ENCODE assay signal across 21 cellular contexts in the genomic region with DNA sequence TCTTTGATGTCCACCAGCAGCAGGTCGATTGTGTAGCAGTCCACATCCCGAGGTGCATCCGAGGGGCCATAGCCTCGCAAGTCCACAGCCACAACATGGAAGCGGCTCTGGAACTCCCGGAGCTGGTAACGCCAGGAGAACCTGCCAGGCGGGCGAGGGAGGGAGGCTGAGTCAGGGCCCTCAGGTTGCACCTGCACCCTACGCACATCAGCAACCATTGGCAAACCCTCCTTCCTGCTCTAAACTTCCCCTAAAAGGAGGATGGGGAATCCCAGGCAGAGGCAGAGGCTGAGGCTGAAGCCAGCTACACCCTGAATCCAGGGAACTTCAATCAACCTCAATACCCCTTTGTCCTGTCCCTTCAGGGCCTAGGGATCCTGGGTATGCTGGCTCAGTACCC. TPM values are rescaled to one million over a fixed set of nuclear protein-coding genes. Genes with fewer than 3 reads are reported as not detected.
A peak's percentile ranks its signal among the peaks of the same experiment; 100 is the strongest.
DNase-seq lines count a peak whose midpoint lies in the region; ATAC-seq lines count a peak whose summit lies in the region.
"Had no signal": no experiment of that assay in that cellular context is flagged by ENCODE, and none has a peak within 500 bp of the region (broad histone marks: within the 10 kb centered on the region; RNA-seq: fewer than 3 reads in every experiment).

No MANE protein-coding gene starts in this region.

- H3K27ac Mint-ChIP-seq in stimulated activated naive CD8-positive, alpha-beta T cell treated with anti-CD3 and anti-CD28 coated beads, Interleukin-15, Interleukin-2, amounts not matched to agents 100 ng/mL and 50 ng/mL, for 24 hours = no peak overlapping the region
- H3K27ac Mint-ChIP-seq in naive B cell = peak overlapping the region in 1 of 6 donors; percentile 72
- H3K27ac Mint-ChIP-seq in activated naive CD8-positive, alpha-beta T cell treated with anti-CD3 and anti-CD28 coated beads, Interleukin-2, amount 50 U/mL, for 24 hours = no peak overlapping the region
- H3K27ac Mint-ChIP-seq: HFFc6 had no signal

- no peaks in the 10 kb centered on the region for H3K27me3 ChIP-seq in esophagus (ENCODE audit: control insufficient read depth in 1 of 2, insufficient read depth in 2 of 2, low read length in 2 of 2)
- H3K27me3 ChIP-seq: upper lobe of right lung had no signal

- H3K27ac ChIP-seq in esophagus (ENCODE audit: low read depth in 2 of 2, low read length in 1 of 2) = peak overlapping the region; percentile 86 to 92
- H3K27ac ChIP-seq: C4-2B, coronary artery, ovary, SK-N-MC, upper lobe of right lung had no signal

- no peaks in the 10 kb centered on the region for H3K9me3 ChIP-seq in esophagus (ENCODE audit: control insufficient read depth in 2 of 2, insufficient read depth in 1 of 2, low read depth in 1 of 2, low read length in 1 of 2)
- H3K9me3 ChIP-seq: ovary, upper lobe of right lung had no signal

- peaks cover 10% of the 10 kb centered on the region for H3K4me1 Mint-ChIP-seq in stimulated activated naive CD8-positive, alpha-beta T cell treated with anti-CD3 and anti-CD28 coated beads, Interleukin-15, Interleukin-2, amounts not matched to agents 100 ng/mL and 50 ng/mL, for 24 hours (ENCODE audit: low read depth)
- H3K4me1 Mint-ChIP-seq in naive B cell = peaks cover 21 to 30% (median 25%) of the 10 kb centered on the region in 3 donors
- peaks cover 14% of the 10 kb centered on the region for H3K4me1 Mint-ChIP-seq in activated naive CD8-positive, alpha-beta T cell treated with anti-CD3 and anti-CD28 coated beads, Interleukin-2, amount 50 U/mL, for 24 hours

- H3K4me1 ChIP-seq in esophagus (ENCODE audit: control insufficient read depth in 2 of 2, insufficient read depth in 2 of 2, low read length in 1 of 2) = peaks cover 3 to 12% of the 10 kb centered on the region in 2 donors

- peaks cover 16% of the 10 kb centered on the region for H3K36me3 Mint-ChIP-seq in stimulated activated naive CD8-positive, alpha-beta T cell treated with anti-CD3 and anti-CD28 coated beads, Interleukin-15, Interleukin-2, amounts not matched to agents 100 ng/mL and 50 ng/mL, for 24 hours (ENCODE audit: low read depth)
- peaks cover 8 to 12% of the 10 kb centered on the region in 2 donors for H3K36me3 Mint-ChIP-seq in naive B cell
- H3K36me3 Mint-ChIP-seq in activated naive CD8-positive, alpha-beta T cell treated with anti-CD3 and anti-CD28 coated beads, Interleukin-2, amount 50 U/mL, for 24 hours (ENCODE audit: low read depth) = peaks cover 9% of the 10 kb centered on the region

- H3K27me3 Mint-ChIP-seq in stimulated activated naive CD8-positive, alpha-beta T cell treated with anti-CD3 and anti-CD28 coated beads, Interleukin-15, Interleukin-2, amounts not matched to agents 100 ng/mL and 50 ng/mL, for 24 hours = peaks cover 15% of the 10 kb centered on the region
- H3K27me3 Mint-ChIP-seq in naive B cell = peaks cover 8 to 31% (median 16%) of the 10 kb centered on the region in 3 donors
- H3K27me3 Mint-ChIP-seq in activated naive CD8-positive, alpha-beta T cell treated with anti-CD3 and anti-CD28 coated beads, Interleukin-2, amount 50 U/mL, for 24 hours = peaks cover 21% of the 10 kb centered on the region

- DNase-seq in stimulated activated naive CD8-positive, alpha-beta T cell treated with anti-CD3 and anti-CD28 coated beads, Interleukin-15, Interleukin-2, amounts not matched to agents 100 U/mL and 50 U/mL, for 24 hours = no peak
- DNase-seq in naive B cell = no peak
- no peak for DNase-seq in HCEC 1CT
- no peak for DNase-seq in activated naive CD8-positive, alpha-beta T cell treated with anti-CD3 and anti-CD28 coated beads, Interleukin-2, amount 50 U/mL, for 24 hours
- no peak for DNase-seq in stimulated activated CD4-positive, alpha-beta T cell treated with anti-CD3 and anti-CD28 coated beads, Interleukin-4, amount 100 ng/mL, for 4 hours
- DNase-seq: activated CD8-positive, alpha-beta memory T cell treated with anti-CD3 and anti-CD28 coated beads for 24 hours; HFFc6; hypothalamus; NCI-H187; NCI-H226; ovary; stimulated activated naive CD4-positive, alpha-beta T cell treated with Interleukin-2 at 50 U/mL for 16 hours; T-helper 9 cell; upper lobe of right lung had no signal

- H3K4me3 ChIP-seq in esophagus (ENCODE audit: low read depth in 1 of 2, low read length in 2 of 2) = peak overlapping the region; percentile 56 to 57
- H3K4me3 ChIP-seq: ovary, SK-N-MC had no signal

- H3K4me3 Mint-ChIP-seq in stimulated activated naive CD8-positive, alpha-beta T cell treated with anti-CD3 and anti-CD28 coated beads, Interleukin-15, Interleukin-2, amounts not matched to agents 100 ng/mL and 50 ng/mL, for 24 hours = peak overlapping the region; percentile 17
- H3K4me3 Mint-ChIP-seq in naive B cell = peak overlapping the region in 5 of 8 donors; percentile 67 to 81 (median 72)
- H3K4me3 Mint-ChIP-seq in activated naive CD8-positive, alpha-beta T cell treated with anti-CD3 and anti-CD28 coated beads, Interleukin-2, amount 50 U/mL, for 24 hours = no peak overlapping the region
- H3K4me3 Mint-ChIP-seq: activated naive CD8-positive, alpha-beta T cell treated with anti-CD3 and anti-CD28 coated beads, Interleukin-2, amount 10 ng/mL, durations not matched to agents 7 days and 5 days; HFFc6 had no signal

- H3K36me3 ChIP-seq in esophagus (ENCODE audit: control insufficient read depth in 2 of 2, insufficient read depth in 2 of 2, low read length in 1 of 2) = peaks cover 0 to 5% of the 10 kb centered on the region in 2 donors
- H3K36me3 ChIP-seq: ovary had no signal

- WGBS in esophagus, 2 donors = 58 to 80% methylated on average over 10 of the region's 10 CpGs

- H3K9me3 Mint-ChIP-seq in stimulated activated naive CD8-positive, alpha-beta T cell treated with anti-CD3 and anti-CD28 coated beads, Interleukin-15, Interleukin-2, amounts not matched to agents 100 ng/mL and 50 ng/mL, for 24 hours = no peaks in the 10 kb centered on the region
- H3K9me3 Mint-ChIP-seq in naive B cell = no peaks in the 10 kb centered on the region
- no peaks in the 10 kb centered on the region for H3K9me3 Mint-ChIP-seq in activated naive CD8-positive, alpha-beta T cell treated with anti-CD3 and anti-CD28 coated beads, Interleukin-2, amount 50 U/mL, for 24 hours
- H3K9me3 Mint-ChIP-seq: activated naive CD8-positive, alpha-beta T cell treated with anti-CD3 and anti-CD28 coated beads, Interleukin-2, amount 10 ng/mL, durations not matched to agents 7 days and 5 days; HFFc6 had no signal

- ATAC-seq in stimulated activated naive CD8-positive, alpha-beta T cell treated with anti-CD3 and anti-CD28 coated beads, Interleukin-15, Interleukin-2, amounts not matched to agents 100 U/mL and 50 U/mL, for 24 hours = no peak
- ATAC-seq in naive B cell (ENCODE audit: low read depth in 2 of 2) (no peak), HG03469 (IDR thresholded peaks at IDR 0.05; ENCODE audit: unreplicated experiment) (no peak)
- no peak for ATAC-seq in activated naive CD8-positive, alpha-beta T cell treated with anti-CD3 and anti-CD28 coated beads, Interleukin-2, amount 50 U/mL, for 24 hours

RNA-seq across cellular contexts. Expression of a gene that starts 1.0 kb away (rescaled TPM):
- polyA plus RNA-seq in esophagus (10 to 100 TPM; 30.4 to 69.8 TPM), naive B cell (ENCODE audit: low read depth in 6 of 6) (not detected)

RNA-seq across cellular contexts. Expression of a gene that starts 30.5 kb away (rescaled TPM):
- polyA plus RNA-seq in esophagus (10 to 100 TPM; 34.7 to 46.2 TPM), naive B cell (ENCODE audit: low read depth in 6 of 6) (not detected)

Comparison
In these comparisons a context has a peak if more than half of its experiments do, and no peak if none do; other contexts are left out.
1. RNA of a gene that starts 1.0 kb away (polyA plus RNA-seq): 30.4 to 69.8 TPM in esophagus; not detected in naive B cell; every median in the first group is over 10 times any median in the second.
2. RNA of a gene that starts 30.5 kb away (polyA plus RNA-seq): 34.7 to 46.2 TPM in esophagus; not detected in naive B cell; every median in the first group is over 10 times any median in the second.